26 cellular contexts compared by ENCODE assay signal in the genomic region with DNA sequence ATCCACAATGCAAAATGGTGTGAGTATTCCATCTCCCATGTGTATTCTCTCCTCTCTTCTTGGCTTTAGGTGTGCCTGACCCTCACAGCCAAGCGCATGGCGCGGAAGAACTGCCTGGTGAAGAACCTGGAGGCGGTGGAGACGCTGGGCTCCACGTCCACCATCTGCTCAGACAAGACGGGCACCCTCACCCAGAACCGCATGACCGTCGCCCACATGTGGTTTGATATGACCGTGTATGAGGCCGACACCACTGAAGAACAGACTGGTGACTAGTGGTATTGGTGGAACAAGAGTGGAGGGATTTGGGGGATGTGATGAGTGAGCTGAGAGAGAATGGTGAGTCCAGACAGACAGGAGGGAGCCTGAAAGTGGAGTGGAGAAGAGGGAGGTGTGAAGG. TPM values are rescaled to one million over a fixed set of nuclear protein-coding genes. Genes with fewer than 3 reads are reported as not detected.
A peak's percentile ranks its signal among the peaks of the same experiment; 100 is the strongest.
DNase-seq lines count a peak whose midpoint lies in the region; ATAC-seq and TF ChIP-seq lines count a peak whose summit lies in the region.
"Had no signal": no experiment of that assay in that cellular context is flagged by ENCODE, and none has a peak within 500 bp of the region (broad histone marks: within the 10 kb centered on the region; RNA-seq: fewer than 3 reads in every experiment).

No MANE protein-coding gene starts in this region.

- peak; percentile 8 for DNase-seq in activated CD4-positive, alpha-beta T cell treated with anti-CD3 and anti-CD28 coated beads for 36 hours
- no peak for DNase-seq in activated CD4-positive, alpha-beta T cell treated with anti-CD3 and anti-CD28 coated beads, Interleukin-2, amount 10 ng/mL, durations not matched to agents 24 days and 14 days
- no peak for DNase-seq in natural killer cell treated with Interleukin-12 subunit alpha and Interleukin-12 subunit beta and Interleukin-15 and Interleukin-18, amount 100 ng/mL, for 72 hours (ENCODE audit: low spot score)
- peak; percentile 80 for DNase-seq in upper lobe of right lung
- no peak for DNase-seq in cardiac septum (ENCODE audit: low spot score)
- DNase-seq in HUDEP-2 (lab: John Stamatoyannopoulos, UW; ENCODE audit: unreplicated experiment in 76 of 76): no peak
- DNase-seq: 8988T, EL, GF-D8, GM23248, NCI-H1092 treated with DMSO at 0.1 percent for 48 hours, NCI-H1436 treated with DMSO at 0.1 percent for 48 hours, NCI-H2029 treated with DMSO at 0.1 percent for 48 hours, NCI-H226, NCI-H510A treated with DMSO at 0.1 percent for 48 hours, NCI-H748 treated with DMSO at 0.1 percent for 48 hours, RPMI8226, SHP77 had no signal

- H3K36me3 ChIP-seq in upper lobe of right lung: no peaks in the 10 kb centered on the region
- H3K36me3 ChIP-seq: HAP-1 had no signal

- ATAC-seq in activated CD4-positive, alpha-beta T cell treated with anti-CD3 and anti-CD28 coated beads for 36 hours: no peak
- peak; percentile 37 to 49 for ATAC-seq in natural killer cell treated with Interleukin-12 subunit alpha and Interleukin-12 subunit beta and Interleukin-15 and Interleukin-18, amount 100 ng/mL, for 72 hours
- ATAC-seq in upper lobe of right lung (peak; percentile 81), GM21515 (IDR thresholded peaks at IDR 0.05; ENCODE audit: unreplicated experiment) (no peak)

- H3K4me1 ChIP-seq in upper lobe of right lung: peaks cover 8% of the 10 kb centered on the region
- H3K4me1 ChIP-seq: HAP-1 had no signal

- no peak overlapping the region for H3K27ac Mint-ChIP-seq in activated CD4-positive, alpha-beta T cell treated with anti-CD3 and anti-CD28 coated beads for 36 hours
- H3K27ac Mint-ChIP-seq in activated CD4-positive, alpha-beta T cell treated with anti-CD3 and anti-CD28 coated beads, Interleukin-2, amount 10 ng/mL, durations not matched to agents 24 days and 14 days: no peak overlapping the region
- no peak overlapping the region for H3K27ac Mint-ChIP-seq in natural killer cell treated with Interleukin-12 subunit alpha and Interleukin-12 subunit beta and Interleukin-15 and Interleukin-18, amount 100 ng/mL, for 72 hours

- intact Hi-C loops in activated CD4-positive, alpha-beta T cell treated with anti-CD3 and anti-CD28 coated beads for 36 hours (cut with DNase I, micrococcal nuclease): no loop called here
- intact Hi-C loops in activated CD4-positive, alpha-beta T cell treated with anti-CD3 and anti-CD28 coated beads, Interleukin-2, amount 10 ng/mL, durations not matched to agents 24 days and 14 days (cut with micrococcal nuclease): no loop called here
- intact Hi-C loops in upper lobe of right lung (cut with DNase I) (no loop called here), cardiac septum (cut with DNase I) (no loop called here)

- TF ChIP-seq CTCF in upper lobe of right lung (IDR thresholded peaks at IDR 0.05): no peak

- no peaks in the 10 kb centered on the region for H3K9me3 Mint-ChIP-seq in activated CD4-positive, alpha-beta T cell treated with anti-CD3 and anti-CD28 coated beads for 36 hours (ENCODE audit: low read depth)
- no peaks in the 10 kb centered on the region for H3K9me3 Mint-ChIP-seq in activated CD4-positive, alpha-beta T cell treated with anti-CD3 and anti-CD28 coated beads, Interleukin-2, amount 10 ng/mL, durations not matched to agents 24 days and 14 days
- H3K9me3 Mint-ChIP-seq in natural killer cell treated with Interleukin-12 subunit alpha and Interleukin-12 subunit beta and Interleukin-15 and Interleukin-18, amount 100 ng/mL, for 72 hours: no peaks in the 10 kb centered on the region

- H3K27ac ChIP-seq in cingulate gyrus (ENCODE audit: low read depth, low read length) (peak overlapping the region; percentile 54), upper lobe of right lung (no peak overlapping the region)
- H3K27ac ChIP-seq: C4-2B, GM23248, KMS-11, PC-9, SK-N-MC had no signal

- CTCF ChIA-PET in activated CD4-positive, alpha-beta T cell treated with anti-CD3 and anti-CD28 coated beads for 36 hours (lab: Charles Lee): interaction anchor here (1.0 kb wide), 1 partner anchor 126 kb away, joined by 5 read pairs; no protein-coding TSS in a partner anchor

- H3K4me3 Mint-ChIP-seq in activated CD4-positive, alpha-beta T cell treated with anti-CD3 and anti-CD28 coated beads for 36 hours: no peak overlapping the region
- H3K4me3 Mint-ChIP-seq in activated CD4-positive, alpha-beta T cell treated with anti-CD3 and anti-CD28 coated beads, Interleukin-2, amount 10 ng/mL, durations not matched to agents 24 days and 14 days: no peak overlapping the region
- H3K4me3 Mint-ChIP-seq in natural killer cell treated with Interleukin-12 subunit alpha and Interleukin-12 subunit beta and Interleukin-15 and Interleukin-18, amount 100 ng/mL, for 72 hours: no peak overlapping the region

- H3K4me3 ChIP-seq in upper lobe of right lung: no peak overlapping the region
- H3K4me3 ChIP-seq: GM23248, HAP-1, PC-9, SK-N-MC had no signal

- no peaks in the 10 kb centered on the region for H3K36me3 Mint-ChIP-seq in activated CD4-positive, alpha-beta T cell treated with anti-CD3 and anti-CD28 coated beads for 36 hours (ENCODE audit: low read depth)
- no peaks in the 10 kb centered on the region for H3K36me3 Mint-ChIP-seq in activated CD4-positive, alpha-beta T cell treated with anti-CD3 and anti-CD28 coated beads, Interleukin-2, amount 10 ng/mL, durations not matched to agents 24 days and 14 days (ENCODE audit: low read depth)
- no peaks in the 10 kb centered on the region for H3K36me3 Mint-ChIP-seq in natural killer cell treated with Interleukin-12 subunit alpha and Interleukin-12 subunit beta and Interleukin-15 and Interleukin-18, amount 100 ng/mL, for 72 hours

- POLR2A ChIA-PET in activated CD4-positive, alpha-beta T cell treated with anti-CD3 and anti-CD28 coated beads for 36 hours (lab: Charles Lee): no interaction called here

- peaks cover 5% of the 10 kb centered on the region for H3K27me3 ChIP-seq in upper lobe of right lung

- H3K9me3 ChIP-seq in upper lobe of right lung: no peaks in the 10 kb centered on the region
- H3K9me3 ChIP-seq: HAP-1 had no signal

- H3K27me3 Mint-ChIP-seq in activated CD4-positive, alpha-beta T cell treated with anti-CD3 and anti-CD28 coated beads for 36 hours: peaks cover 8% of the 10 kb centered on the region
- H3K27me3 Mint-ChIP-seq in activated CD4-positive, alpha-beta T cell treated with anti-CD3 and anti-CD28 coated beads, Interleukin-2, amount 10 ng/mL, durations not matched to agents 24 days and 14 days: peaks cover 26% of the 10 kb centered on the region
- H3K27me3 Mint-ChIP-seq in natural killer cell treated with Interleukin-12 subunit alpha and Interleukin-12 subunit beta and Interleukin-15 and Interleukin-18, amount 100 ng/mL, for 72 hours: peaks cover 24 to 64% of the 10 kb centered on the region in 2 donors

- H3K4me1 Mint-ChIP-seq in activated CD4-positive, alpha-beta T cell treated with anti-CD3 and anti-CD28 coated beads for 36 hours: peaks cover 23% of the 10 kb centered on the region
- H3K4me1 Mint-ChIP-seq in activated CD4-positive, alpha-beta T cell treated with anti-CD3 and anti-CD28 coated beads, Interleukin-2, amount 10 ng/mL, durations not matched to agents 24 days and 14 days: peaks cover 6% of the 10 kb centered on the region
- peaks cover 23 to 39% of the 10 kb centered on the region in 2 donors for H3K4me1 Mint-ChIP-seq in natural killer cell treated with Interleukin-12 subunit alpha and Interleukin-12 subunit beta and Interleukin-15 and Interleukin-18, amount 100 ng/mL, for 72 hours (ENCODE audit: low read depth in 2 of 2)

RNA-seq across cellular contexts. Expression of a gene that starts 15.1 kb away (rescaled TPM):
- total RNA-seq in activated CD4-positive, alpha-beta T cell treated with anti-CD3 and anti-CD28 coated beads for 36 hours: not detected
- total RNA-seq in activated CD4-positive, alpha-beta T cell treated with anti-CD3 and anti-CD28 coated beads, Interleukin-2, amount 10 ng/mL, durations not matched to agents 24 days and 14 days: not detected in 2 replicates
- not detected for total RNA-seq in natural killer cell treated with Interleukin-12 subunit alpha and Interleukin-12 subunit beta and Interleukin-15 and Interleukin-18, amount 100 ng/mL, for 72 hours
- total RNA-seq in upper lobe of right lung (0.96 TPM), cardiac septum (1.0 TPM)
- total RNA-seq: GM23248, HT1080, PC-9 had no signal

RNA-seq across cellular contexts. Expression of a gene that starts 23.9 kb away (rescaled TPM):
- total RNA-seq in activated CD4-positive, alpha-beta T cell treated with anti-CD3 and anti-CD28 coated beads for 36 hours: not detected
- total RNA-seq in activated CD4-positive, alpha-beta T cell treated with anti-CD3 and anti-CD28 coated beads, Interleukin-2, amount 10 ng/mL, durations not matched to agents 24 days and 14 days: not detected in 2 replicates
- total RNA-seq in natural killer cell treated with Interleukin-12 subunit alpha and Interleukin-12 subunit beta and Interleukin-15 and Interleukin-18, amount 100 ng/mL, for 72 hours: not detected
- total RNA-seq in upper lobe of right lung (0.41 TPM), cardiac septum (57.8 TPM)
- total RNA-seq: HT1080, PC-9 had no signal

RNA-seq across cellular contexts. Expression of a gene that starts 38.7 kb away (rescaled TPM):
- 10 to 100 TPM; 42.5 to 63.4 TPM for total RNA-seq in activated CD4-positive, alpha-beta T cell treated with anti-CD3 and anti-CD28 coated beads for 36 hours
- total RNA-seq in activated CD4-positive, alpha-beta T cell treated with anti-CD3 and anti-CD28 coated beads, Interleukin-2, amount 10 ng/mL, durations not matched to agents 24 days and 14 days: 70.2 and 70.9 TPM in 2 replicates
- 10 to 100 TPM; 55.7 to 63.3 TPM for total RNA-seq in natural killer cell treated with Interleukin-12 subunit alpha and Interleukin-12 subunit beta and Interleukin-15 and Interleukin-18, amount 100 ng/mL, for 72 hours
- total RNA-seq in upper lobe of right lung (175 TPM), cardiac septum (317 TPM)

RNA-seq across cellular contexts. Expression of a gene that starts 50.9 kb away (rescaled TPM):
- total RNA-seq in activated CD4-positive, alpha-beta T cell treated with anti-CD3 and anti-CD28 coated beads for 36 hours: not detected
- not detected in 2 replicates for total RNA-seq in activated CD4-positive, alpha-beta T cell treated with anti-CD3 and anti-CD28 coated beads, Interleukin-2, amount 10 ng/mL, durations not matched to agents 24 days and 14 days
- total RNA-seq in natural killer cell treated with Interleukin-12 subunit alpha and Interleukin-12 subunit beta and Interleukin-15 and Interleukin-18, amount 100 ng/mL, for 72 hours: not detected
- 5.6 TPM for total RNA-seq in upper lobe of right lung
- total RNA-seq in cardiac septum: 147 TPM
- total RNA-seq: HT1080 had no signal

Comparison
In these comparisons a context has a peak if more than half of its experiments do, and no peak if none do; other contexts are left out.
1. DNase-seq: peak in activated CD4-positive, alpha-beta T cell treated with anti-CD3 and anti-CD28 coated beads for 36 hours (single experiment) and upper lobe of right lung (single experiment); none in activated CD4-positive, alpha-beta T cell treated with anti-CD3 and anti-CD28 coated beads, Interleukin-2, amount 10 ng/mL, durations not matched to agents 24 days and 14 days (single experiment), natural killer cell treated with Interleukin-12 subunit alpha and Interleukin-12 subunit beta and Interleukin-15 and Interleukin-18, amount 100 ng/mL, for 72 hours (single experiment), cardiac septum (single experiment) and HUDEP-2 (0 of 76).
2. ATAC-seq: peak in natural killer cell treated with Interleukin-12 subunit alpha and Interleukin-12 subunit beta and Interleukin-15 and Interleukin-18, amount 100 ng/mL, for 72 hours (2 of 2) and upper lobe of right lung (single experiment); none in activated CD4-positive, alpha-beta T cell treated with anti-CD3 and anti-CD28 coated beads for 36 hours (single experiment) and GM21515 (single experiment).
3. RNA of a gene that starts 23.9 kb away (total RNA-seq): 57.8 TPM in cardiac septum (single experiment); 0.41 TPM in upper lobe of right lung (single experiment), not detected in activated CD4-positive, alpha-beta T cell treated with anti-CD3 and anti-CD28 coated beads for 36 hours, not detected in activated CD4-positive, alpha-beta T cell treated with anti-CD3 and anti-CD28 coated beads, Interleukin-2, amount 10 ng/mL, durations not matched to agents 24 days and 14 days and not detected in natural killer cell treated with Interleukin-12 subunit alpha and Interleukin-12 subunit beta and Interleukin-15 and Interleukin-18, amount 100 ng/mL, for 72 hours; every median in the first group is over 10 times any median in the second.